ENCODE assay signal across 22 cellular contexts in the genomic region with DNA sequence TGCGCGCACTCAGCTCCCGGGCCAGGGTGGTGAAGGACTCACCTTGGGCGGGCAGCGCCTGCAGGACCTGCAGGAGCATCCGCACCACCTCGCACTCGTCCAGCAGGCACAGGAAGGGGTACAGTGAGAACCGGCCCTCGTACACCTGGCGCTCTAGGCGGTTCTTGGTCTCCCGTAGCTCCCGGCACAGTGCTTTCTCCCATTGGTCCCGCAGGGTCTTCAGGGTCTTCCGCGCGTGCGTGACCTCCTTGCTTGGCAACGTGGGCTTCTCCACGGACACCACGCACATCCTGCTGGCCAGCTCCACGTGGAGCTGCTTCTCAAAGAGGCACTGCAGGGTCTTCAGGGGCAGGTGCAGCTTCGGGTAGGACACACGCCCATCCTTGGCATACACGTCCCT.
DNase-seq lines count a peak whose midpoint lies in the region; ATAC-seq and TF ChIP-seq lines count a peak whose summit lies in the region.
"Had no signal": no experiment of that assay in that cellular context is flagged by ENCODE, and none has a peak within 500 bp of the region (broad histone marks: within the 10 kb centered on the region; RNA-seq: fewer than 3 reads in every experiment).

No MANE protein-coding gene starts in this region.

- H2BK5ac ChIP-seq in neuronal stem cell (ENCODE audit: low read length) = no peak overlapping the region

- no peak overlapping the region for H2BK12ac ChIP-seq in neuronal stem cell (ENCODE audit: low read length)

- CTCF ChIA-PET in SK-N-SH (lab: Yijun Ruan, JAX) = interaction anchor here (0.8 to 1.7 kb wide), 6 partner anchors 11 to 73 kb away, joined by 3 to 6 read pairs (median 4); no protein-coding TSS in a partner anchor
- CTCF ChIA-PET in CD4-positive, alpha-beta memory T cell (lab: Charles Lee; ENCODE audit: partially characterized antibody) = no interaction called here

- no peak overlapping the region; a peak in 1 of 4 replicates for H3K4me3 ChIP-seq in SK-N-SH (ENCODE audit: low read depth in 2 of 2, low read length in 1 of 2)
- no peak overlapping the region for H3K4me3 ChIP-seq in CD4-positive, alpha-beta memory T cell (ENCODE audit: low read length in 2 of 2)
- H3K4me3 ChIP-seq in neuronal stem cell (ENCODE audit: low read length in 2 of 2) = no peak overlapping the region
- H3K4me3 ChIP-seq: GM23248, K562 had no signal

- H2AK5ac ChIP-seq in neuronal stem cell (ENCODE audit: low read depth, low read length) = no peak overlapping the region

- H2BK120ac ChIP-seq in neuronal stem cell (ENCODE audit: low read depth, low read length) = no peak overlapping the region

- DNase-seq in SK-N-SH = no peak
- no peak for DNase-seq in CD4-positive, alpha-beta memory T cell
- no peak for DNase-seq in neuronal stem cell (ENCODE audit: low spot score)
- DNase-seq in SKM-1 treated with dmso at 0.1 percent for 144 hours (lab: John Stamatoyannopoulos, UW; ENCODE audit: unreplicated experiment) = no peak
- no peak for DNase-seq in DMS114 treated with DMSO at 0.1 percent for 48 hours (lab: John Stamatoyannopoulos, UW; ENCODE audit: unreplicated experiment)
- DNase-seq in COLO668 (lab: John Stamatoyannopoulos, UW; ENCODE audit: unreplicated experiment) = no peak
- DNase-seq: COR-L47, H7, Kasumi-1, MG63, NCI-H1105 treated with DMSO at 0.1 percent for 48 hours, NCI-H146, NCI-H1930, NCI-H446, NCI-H774, SIG-M5 had no signal

- H3K4me3 Mint-ChIP-seq in CD4-positive, alpha-beta memory T cell = peak overlapping the region in 5 of 8 donors; percentile 10 to 46 (median 41)
- peak overlapping the region; percentile 31 for H3K4me3 Mint-ChIP-seq in activated T-helper 17 cell treated with anti-CD3 and anti-CD28 coated beads, Interleukin-2, amount 50 U/mL, for 72 hours

- no peaks in the 10 kb centered on the region for H3K27me3 ChIP-seq in SK-N-SH (ENCODE audit: insufficient read depth)
- H3K27me3 ChIP-seq in CD4-positive, alpha-beta memory T cell (ENCODE audit: insufficient read depth, low read length) = no peaks in the 10 kb centered on the region
- H3K27me3 ChIP-seq in neuronal stem cell (ENCODE audit: control insufficient read depth in 3 of 3, insufficient read depth in 3 of 3, low read depth in 1 of 3, low read length in 3 of 3) = no peaks in the 10 kb centered on the region

- no peaks in the 10 kb centered on the region for H3K79me2 ChIP-seq in SK-N-SH (ENCODE audit: insufficient read depth)

- peaks cover 10% of the 10 kb centered on the region in 2 donors for H3K27me3 Mint-ChIP-seq in CD4-positive, alpha-beta memory T cell
- peaks cover 24% of the 10 kb centered on the region for H3K27me3 Mint-ChIP-seq in activated T-helper 17 cell treated with anti-CD3 and anti-CD28 coated beads, Interleukin-2, amount 50 U/mL, for 72 hours

- 88% methylated on average over 26 of the region's 26 CpGs for WGBS in SK-N-SH (ENCODE audit: low lambda C conversion rate)
- WGBS in neuronal stem cell (ENCODE audit: extremely low coverage in 2 of 2, insufficient read length in 2 of 2, insufficient replicate concordance in 1 of 2), 2 donors = no CpG with 5 or more reads among the region's 26 CpGs

- no peak for ATAC-seq in SK-N-SH treated with all-trans-retinoic acid at 6 μM for 48 hours
- ATAC-seq in activated T-helper 17 cell treated with anti-CD3 and anti-CD28 coated beads, Interleukin-2, amount 50 U/mL, for 72 hours (replicated peaks) = no peak
- ATAC-seq: K562 had no signal

- peak overlapping the region; percentile 92 for H4K8ac ChIP-seq in neuronal stem cell (ENCODE audit: low read depth, low read length)

- H3K4me1 Mint-ChIP-seq in CD4-positive, alpha-beta memory T cell = peaks cover 1 to 14% (median 5%) of the 10 kb centered on the region in 4 donors
- H3K4me1 Mint-ChIP-seq in activated T-helper 17 cell treated with anti-CD3 and anti-CD28 coated beads, Interleukin-2, amount 50 U/mL, for 72 hours = no peaks in the 10 kb centered on the region

- TF ChIP-seq RAD21 in SK-N-SH (IDR thresholded peaks at IDR 0.05; ENCODE audit: low read length) = no peak

- H3K9ac ChIP-seq in SK-N-SH = no peak overlapping the region
- no peak overlapping the region for H3K9ac ChIP-seq in neuronal stem cell (ENCODE audit: low read depth, low read length, poor library complexity)
- H3K9ac ChIP-seq: GM23248 had no signal

- H2BK15ac ChIP-seq in neuronal stem cell (ENCODE audit: low read length) = no peak overlapping the region

- no peaks in the 10 kb centered on the region for H3K79me1 ChIP-seq in neuronal stem cell (ENCODE audit: low read depth, low read length)

- H3K18ac ChIP-seq in neuronal stem cell (ENCODE audit: low read length) = peak overlapping the region; percentile 57

- no peak overlapping the region for H2AFZ ChIP-seq in SK-N-SH (ENCODE audit: low read depth)
- no peak overlapping the region for H2AFZ ChIP-seq in neuronal stem cell (ENCODE audit: low read length)
- H2AFZ ChIP-seq: GM23248 had no signal

- no peak overlapping the region for H3K27ac Mint-ChIP-seq in CD4-positive, alpha-beta memory T cell
- H3K27ac Mint-ChIP-seq in activated T-helper 17 cell treated with anti-CD3 and anti-CD28 coated beads, Interleukin-2, amount 50 U/mL, for 72 hours = no peak overlapping the region

- H3K9me3 ChIP-seq in SK-N-SH (no peaks in the 10 kb centered on the region), neuronal stem cell (replicated peaks in 1 of 2; ENCODE audit: control insufficient read depth in 2 of 2, insufficient read depth in 1 of 2, low read depth in 1 of 2, low read length in 2 of 2) (no peaks in the 10 kb centered on the region)
- H3K9me3 ChIP-seq in CD4-positive, alpha-beta memory T cell (ENCODE audit: control insufficient read depth in 1 of 2, low read length in 2 of 2) = no peaks in the 10 kb centered on the region
- H3K9me3 ChIP-seq: BE2C, MG63 had no signal

- no peaks in the 10 kb centered on the region for H3K36me3 Mint-ChIP-seq in CD4-positive, alpha-beta memory T cell
- no peaks in the 10 kb centered on the region for H3K36me3 Mint-ChIP-seq in activated T-helper 17 cell treated with anti-CD3 and anti-CD28 coated beads, Interleukin-2, amount 50 U/mL, for 72 hours (ENCODE audit: low read depth)

- no peak overlapping the region for H3K4ac ChIP-seq in neuronal stem cell (ENCODE audit: low read length)

- intact Hi-C loops in CD4-positive, alpha-beta memory T cell (cut with micrococcal nuclease) = no loop called here

- H4K91ac ChIP-seq in neuronal stem cell (ENCODE audit: low read depth, low read length, poor library complexity) = no peak overlapping the region

- no peak overlapping the region for H3K23ac ChIP-seq in neuronal stem cell (ENCODE audit: low read depth, low read length, poor library complexity)

- H3K4me1 ChIP-seq in SK-N-SH (ENCODE audit: control insufficient read depth in 1 of 2, insufficient read depth in 2 of 2, low read depth in 1 of 2, low read length in 1 of 2) (peaks cover 5 to 11% of the 10 kb centered on the region in 2 experiments; a peak in 1 of 4 replicates), neuronal stem cell (ENCODE audit: control insufficient read depth in 2 of 2, insufficient read depth in 1 of 2, low read depth in 1 of 2, low read length in 2 of 2) (peaks cover 0 to 2% of the 10 kb centered on the region in 2 donors)
- H3K4me1 ChIP-seq in CD4-positive, alpha-beta memory T cell (ENCODE audit: insufficient read depth, low read length) = no peaks in the 10 kb centered on the region
- H3K4me1 ChIP-seq: BE2C had no signal

- H3K27ac ChIP-seq in SK-N-SH (ENCODE audit: low read depth in 2 of 2, low read length in 1 of 2) (no peak overlapping the region), neuronal stem cell (replicated peaks; ENCODE audit: low read length) (no peak overlapping the region)
- no peak overlapping the region for H3K27ac ChIP-seq in CD4-positive, alpha-beta memory T cell (ENCODE audit: low read depth, low read length)
- H3K27ac ChIP-seq: 22Rv1, GM23248 had no signal

- POLR2A ChIA-PET in SK-N-SH (lab: Yijun Ruan, JAX) = interaction anchor here (0.8 kb wide), 1 partner anchor 30 kb away, joined by 3 read pairs; no protein-coding TSS in a partner anchor
- POLR2A ChIA-PET in CD4-positive, alpha-beta memory T cell (lab: Charles Lee; ENCODE audit: partially characterized antibody) = no interaction called here

- TF ChIP-seq EP300 in SK-N-SH (IDR thresholded peaks at IDR 0.05; ENCODE audit: borderline replicate concordance in 1 of 2, low read depth in 1 of 2, low read length in 1 of 2) = no peak

- no peaks in the 10 kb centered on the region for H4K20me1 ChIP-seq in SK-N-SH (ENCODE audit: insufficient read depth)

- TF ChIP-seq CTCF in SK-N-SH (IDR thresholded peaks at IDR 0.05) = no peak

- no peaks in the 10 kb centered on the region for H3K9me2 ChIP-seq in SK-N-SH

- H3K14ac ChIP-seq in neuronal stem cell (ENCODE audit: low read length) = no peak overlapping the region

- H3K4me2 ChIP-seq in SK-N-SH = peak overlapping the region; percentile 74; the same call in 1 of the 2 replicates
- H3K4me2 ChIP-seq in neuronal stem cell (ENCODE audit: insufficient read depth, low read length, poor library complexity, severe bottlenecking) = no peak overlapping the region

- peaks cover 0 to 3% (median 0%) of the 10 kb centered on the region in 8 donors for H3K9me3 Mint-ChIP-seq in CD4-positive, alpha-beta memory T cell
- H3K9me3 Mint-ChIP-seq in activated T-helper 17 cell treated with anti-CD3 and anti-CD28 coated beads, Interleukin-2, amount 50 U/mL, for 72 hours = no peaks in the 10 kb centered on the region

- H3F3A ChIP-seq in SK-N-SH (replicated peaks; ENCODE audit: insufficient read depth) = no peaks in the 10 kb centered on the region

- H3K36me3 ChIP-seq in SK-N-SH (replicated peaks in 1 of 2; ENCODE audit: control insufficient read depth in 1 of 2, insufficient read depth in 2 of 2, low read length in 1 of 2) = no peaks in the 10 kb centered on the region
- H3K36me3 ChIP-seq in CD4-positive, alpha-beta memory T cell (ENCODE audit: insufficient read depth, low read length) = no peaks in the 10 kb centered on the region
- no peaks in the 10 kb centered on the region for H3K36me3 ChIP-seq in neuronal stem cell (replicated peaks in 1 of 2; ENCODE audit: control insufficient read depth in 2 of 2, insufficient read depth in 2 of 2, low read length in 2 of 2)
- H3K36me3 ChIP-seq: BE2C, MG63 had no signal

TF ChIP-seq in SK-N-SH, 30 proteins besides CTCF, POLR2A, EP300 and RAD21 (continues in another document):
- no peak for TF ChIP-seq FOSL2 (IDR thresholded peaks at IDR 0.05; ENCODE audit: borderline replicate concordance, low read depth)

TF ChIP-seq in SK-N-SH treated with all-trans-retinoic acid at 6 μM for 48 hours, 23 proteins besides CTCF, POLR2A, EP300 and RAD21 (continues in another document):
- TF ChIP-seq BACH2 (CRISPR knock-in tag; IDR thresholded peaks at IDR 0.05; ENCODE audit: borderline replicate concordance) (no peak), ESRRG (CRISPR knock-in tag; IDR thresholded peaks at IDR 0.05) (no peak), CSDC2 (CRISPR knock-in tag; IDR thresholded peaks at IDR 0.05) (no peak), ZFP30 (CRISPR knock-in tag; IDR thresholded peaks at IDR 0.05) (no peak), TOX (CRISPR knock-in tag; IDR thresholded peaks at IDR 0.05; ENCODE audit: borderline replicate concordance) (no peak)
